Comparison of ENCODE assay signal across 12 cellular contexts in the genomic region with DNA sequence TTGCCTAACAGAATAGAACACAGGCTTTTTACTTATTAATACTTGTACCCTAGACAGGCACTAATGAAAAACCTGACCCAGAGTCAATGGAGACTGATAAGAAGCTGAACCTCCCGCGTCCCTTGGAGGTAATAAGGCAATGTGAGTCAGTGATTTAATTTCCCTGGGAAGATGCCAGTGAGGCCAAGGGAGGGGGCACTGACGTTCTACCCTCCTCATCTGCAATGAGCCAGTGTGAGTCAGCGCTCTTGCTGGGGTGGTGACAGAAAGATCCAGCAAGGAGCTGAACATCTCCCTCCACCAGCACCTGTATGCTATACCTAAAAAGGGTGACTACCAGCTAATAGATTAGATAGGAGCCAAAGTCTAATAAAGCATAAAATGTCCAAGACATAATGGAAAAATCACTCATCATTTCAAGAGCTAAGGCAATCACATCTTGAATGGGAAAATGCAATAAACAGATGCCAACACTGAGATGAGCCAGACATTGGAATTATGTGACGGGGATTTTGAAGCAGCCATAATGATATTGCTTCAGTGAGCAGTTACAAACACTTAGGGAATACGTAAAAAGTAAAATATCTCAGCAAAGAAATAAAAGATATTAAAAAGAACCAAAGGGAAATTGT.
DNase-seq lines count a peak whose midpoint lies in the region; ATAC-seq and TF ChIP-seq lines count a peak whose summit lies in the region.
"Had no signal": no experiment of that assay in that cellular context is flagged by ENCODE, and none has a peak within 500 bp of the region (broad histone marks: within the 10 kb centered on the region; RNA-seq: fewer than 3 reads in every experiment).

No MANE protein-coding gene starts in this region.

- TF ChIP-seq EP300 in gastroesophageal sphincter (IDR thresholded peaks at IDR 0.05) = no peak

- H3K9me3 ChIP-seq in gastroesophageal sphincter = no peaks in the 10 kb centered on the region
- H3K9me3 ChIP-seq: upper lobe of right lung had no signal

- no peaks in the 10 kb centered on the region for H3K36me3 Mint-ChIP-seq in glutamatergic neuron (ENCODE audit: unreplicated experiment)
- H3K36me3 Mint-ChIP-seq: activated naive CD4-positive, alpha-beta T cell treated with anti-CD3 and anti-CD28 coated beads, Interleukin-2, amount 10 ng/mL, durations not matched to agents 7 days and 5 days had no signal

- no peaks in the 10 kb centered on the region for H3K27me3 ChIP-seq in gastroesophageal sphincter
- H3K27me3 ChIP-seq: upper lobe of right lung had no signal

- no peak overlapping the region for H3K4me3 Mint-ChIP-seq in glutamatergic neuron (ENCODE audit: unreplicated experiment)
- H3K4me3 Mint-ChIP-seq: activated B cell treated with CpG ODN at 0.5 μM for 24 hours; activated naive CD4-positive, alpha-beta T cell treated with anti-CD3 and anti-CD28 coated beads, Interleukin-2, amount 10 ng/mL, durations not matched to agents 7 days and 5 days had no signal

- TF ChIP-seq CTCF in gastroesophageal sphincter (IDR thresholded peaks at IDR 0.05) (no peak), retinal pigment epithelial cell (conservative IDR thresholded peaks at IDR 0.05; ENCODE audit: low read depth, low read length) (no peak), glutamatergic neuron (IDR thresholded peaks at IDR 0.05; ENCODE audit: partially characterized antibody, unreplicated experiment) (no peak)

- TF ChIP-seq POLR2A in gastroesophageal sphincter (IDR thresholded peaks at IDR 0.05) = no peak

- peak; percentile 43 for DNase-seq in GM04503 (ENCODE audit: low read depth)
- peak; percentile 58 for DNase-seq in T1000 (lab: John Stamatoyannopoulos, UW)
- DNase-seq in retinal pigment epithelial cell (ENCODE audit: low read depth) = peak; percentile 71
- DNase-seq in glutamatergic neuron = no peak
- DNase-seq in T-helper 2 cell = no peak
- DNase-seq in stimulated activated CD4-positive, alpha-beta T cell treated with anti-CD3 and anti-CD28 coated beads, Interleukin-15, amount 100 ng/mL, for 24 hours = no peak
- DNase-seq: activated B cell treated with CpG ODN at 0.5 μM for 24 hours; activated naive CD4-positive, alpha-beta T cell treated with anti-CD3 and anti-CD28 coated beads, Interleukin-2, amount 10 ng/mL, durations not matched to agents 7 days and 5 days; MM.1S; upper lobe of right lung had no signal

- H3K27me3 Mint-ChIP-seq in glutamatergic neuron (ENCODE audit: unreplicated experiment) = no peaks in the 10 kb centered on the region

- H3K27ac ChIP-seq in gastroesophageal sphincter = peak overlapping the region in 3 of 4 donors; percentile 12 to 35 (median 20)
- H3K27ac ChIP-seq: upper lobe of right lung had no signal

- no peak overlapping the region for H3K27ac Mint-ChIP-seq in glutamatergic neuron (ENCODE audit: unreplicated experiment)
- H3K27ac Mint-ChIP-seq: activated B cell treated with CpG ODN at 0.5 μM for 24 hours; activated naive CD4-positive, alpha-beta T cell treated with anti-CD3 and anti-CD28 coated beads, Interleukin-2, amount 10 ng/mL, durations not matched to agents 7 days and 5 days had no signal

- 32 to 38% methylated on average over 4 to 6 of the region's 6 CpGs for WGBS in gastroesophageal sphincter (ENCODE audit: low coverage in 1 of 2), 2 donors

- ATAC-seq in gastroesophageal sphincter (peak; percentile 54), GM18858 (IDR thresholded peaks at IDR 0.05; ENCODE audit: unreplicated experiment) (no peak)
- ATAC-seq: upper lobe of right lung had no signal

- peaks cover 0 to 8% of the 10 kb centered on the region in 2 donors for H3K36me3 ChIP-seq in gastroesophageal sphincter
- H3K36me3 ChIP-seq: upper lobe of right lung had no signal

- peaks cover 3% of the 10 kb centered on the region for H3K9me3 Mint-ChIP-seq in glutamatergic neuron (ENCODE audit: unreplicated experiment)
- H3K9me3 Mint-ChIP-seq: activated B cell treated with CpG ODN at 0.5 μM for 24 hours; activated naive CD4-positive, alpha-beta T cell treated with anti-CD3 and anti-CD28 coated beads, Interleukin-2, amount 10 ng/mL, durations not matched to agents 7 days and 5 days had no signal

- H3K4me1 ChIP-seq in gastroesophageal sphincter = peaks cover 0 to 14% (median 0%) of the 10 kb centered on the region in 3 donors
- H3K4me1 ChIP-seq: upper lobe of right lung had no signal

- H3K4me1 Mint-ChIP-seq in glutamatergic neuron (ENCODE audit: low read depth, unreplicated experiment) = peaks cover 5% of the 10 kb centered on the region
- H3K4me1 Mint-ChIP-seq: activated B cell treated with CpG ODN at 0.5 μM for 24 hours; activated naive CD4-positive, alpha-beta T cell treated with anti-CD3 and anti-CD28 coated beads, Interleukin-2, amount 10 ng/mL, durations not matched to agents 7 days and 5 days had no signal

- H3K4me3 ChIP-seq in gastroesophageal sphincter (no peak overlapping the region), retinal pigment epithelial cell (ENCODE audit: low read length) (no peak overlapping the region)
- H3K4me3 ChIP-seq: upper lobe of right lung had no signal

Comparison
In these comparisons a context has a peak if more than half of its experiments do, and no peak if none do; other contexts are left out.
1. DNase-seq: peak in GM04503 (single experiment), T1000 (single experiment) and retinal pigment epithelial cell (single experiment); none in glutamatergic neuron (single experiment), T-helper 2 cell (0 of 5) and stimulated activated CD4-positive, alpha-beta T cell treated with anti-CD3 and anti-CD28 coated beads, Interleukin-15, amount 100 ng/mL, for 24 hours (single experiment).